ENCODE assay signal across 8 cellular contexts in genomic region chr1:77889240-77889637, GRCh38. TPM values are rescaled to one million over a fixed set of nuclear protein-coding genes. Genes with fewer than 3 reads are reported as not detected.
DNase-seq lines count a peak whose midpoint lies in the region; ATAC-seq and TF ChIP-seq lines count a peak whose summit lies in the region.

No MANE protein-coding gene starts in this region.

- no peak overlapping the region for H3K27ac Mint-ChIP-seq in CD14-positive monocyte

- H3K4me3 Mint-ChIP-seq in CD14-positive monocyte = peak overlapping the region; percentile 85 to 95

- H3K9me3 ChIP-seq in skeletal muscle satellite cell (replicated peaks; ENCODE audit: low read length) = no peaks in the 10 kb centered on the region

- peak overlapping the region; percentile 100 for H3K9ac ChIP-seq in skeletal muscle satellite cell (ENCODE audit: low read depth, low read length)

- no peak for ATAC-seq in HG03045 (IDR thresholded peaks at IDR 0.05; ENCODE audit: unreplicated experiment)

- peak overlapping the region; percentile 93 for H3K4me2 ChIP-seq in skeletal muscle satellite cell (ENCODE audit: low read length)

- H3K27me3 Mint-ChIP-seq in CD14-positive monocyte (ENCODE audit: low read depth in 3 of 3) = peaks cover 6 to 22% (median 19%) of the 10 kb centered on the region in 3 donors

- intact Hi-C loops in CD14-positive monocyte (cut with micrococcal nuclease) = no loop called here

- peaks cover 17% of the 10 kb centered on the region for H3K4me1 ChIP-seq in skeletal muscle satellite cell (ENCODE audit: control insufficient read depth, insufficient read depth, low read length)

- H3K4me3 ChIP-seq in skeletal muscle satellite cell (ENCODE audit: low read length) = peak overlapping the region; percentile 100

- no peak for TF ChIP-seq CTCF in CD14-positive monocyte (IDR thresholded peaks at IDR 0.05)
- no peak for TF ChIP-seq CTCF in GM10266 (IDR thresholded peaks at IDR 0.05; ENCODE audit: control insufficient read depth, insufficient read depth, low read depth, missing control alignments)

- peaks cover 0 to 2% of the 10 kb centered on the region in 2 donors for H3K36me3 Mint-ChIP-seq in CD14-positive monocyte

- POLR2A ChIA-PET in HEK293T (lab: Yijun Ruan, JAX) = no interaction called here

- H3K27me3 ChIP-seq in skeletal muscle satellite cell (ENCODE audit: control insufficient read depth, insufficient read depth, low read length) = no peaks in the 10 kb centered on the region

- H3K36me3 ChIP-seq in skeletal muscle satellite cell (ENCODE audit: insufficient read depth, low read length) = peaks cover 27% of the 10 kb centered on the region

- peaks cover 0 to 3% (median 0%) of the 10 kb centered on the region in 7 donors for H3K9me3 Mint-ChIP-seq in CD14-positive monocyte

- DNase-seq in CD14-positive monocyte (ENCODE audit: low spot score) (no peak), HEK293T (ENCODE audit: extremely low spot score) (peak; percentile 71), amniotic epithelial cell (ENCODE audit: low read depth) (peak; percentile 75), iPS DF 4.7 (ENCODE audit: extremely low read depth, low spot score) (peak; percentile 14), GM10266 (ENCODE audit: extremely low spot score) (no peak)
- DNase-seq in activated effector memory CD4-positive, alpha-beta T cell treated with Interleukin-2 at 50 U/mL for 16 hours = no peak

- H3K4me1 Mint-ChIP-seq in CD14-positive monocyte = peaks cover 16% of the 10 kb centered on the region

- CTCF ChIA-PET in HEK293T (lab: Yijun Ruan, JAX) = no interaction called here

TF ChIP-seq in HEK293T, 16 proteins besides CTCF, POLR2A, EP300 and RAD21:
- TF ChIP-seq BHLHE40 (IDR thresholded peaks at IDR 0.05; ENCODE audit: borderline replicate concordance) = no peak
- no peak for TF ChIP-seq SUZ12 (IDR thresholded peaks at IDR 0.05)
- no peak for TF ChIP-seq TARDBP (IDR thresholded peaks at IDR 0.05)
- TF ChIP-seq FOXA1 (IDR thresholded peaks at IDR 0.05) = no peak
- TF ChIP-seq PKNOX1 (IDR thresholded peaks at IDR 0.05) = no peak
- TF ChIP-seq NFRKB (IDR thresholded peaks at IDR 0.05) = no peak
- no peak for TF ChIP-seq L3MBTL2 (conservative IDR thresholded peaks at IDR 0.05)
- TF ChIP-seq ELF4 (IDR thresholded peaks at IDR 0.05) = no peak
- TF ChIP-seq HDGF (IDR thresholded peaks at IDR 0.05; ENCODE audit: borderline replicate concordance) = no peak
- no peak for TF ChIP-seq CTBP1 (IDR thresholded peaks at IDR 0.05; ENCODE audit: borderline replicate concordance)
- TF ChIP-seq FOXM1 (IDR thresholded peaks at IDR 0.05; ENCODE audit: borderline replicate concordance) = no peak
- no peak for TF ChIP-seq ARNT (IDR thresholded peaks at IDR 0.05)
- TF ChIP-seq LEF1 (IDR thresholded peaks at IDR 0.05; ENCODE audit: borderline replicate concordance) = no peak

RNA-seq across cellular contexts. Expression of gene NEXN, which starts 0.8 kb away (rescaled TPM):
- 1 to 10 TPM; 3.0 to 3.5 TPM for polyA plus RNA-seq in CD14-positive monocyte
- total RNA-seq in skeletal muscle satellite cell (2012; rRNA removed) = 5.1 and 6.1 TPM in 2 replicates

Comparison
In these comparisons a context has a peak if more than half of its experiments do, and no peak if none do; other contexts are left out.
1. DNase-seq: peak in HEK293T (single experiment), amniotic epithelial cell (single experiment) and iPS DF 4.7 (single experiment); none in CD14-positive monocyte (single experiment), GM10266 (single experiment) and activated effector memory CD4-positive, alpha-beta T cell treated with Interleukin-2 at 50 U/mL for 16 hours (single experiment).